ENCODE assay signal across 27 cellular contexts in genomic region chr4:166021617-166022016, GRCh38.
DNase-seq lines count a peak whose midpoint lies in the region; ATAC-seq, FAIRE-seq and TF ChIP-seq lines count a peak whose summit lies in the region.
"Had no signal": no experiment of that assay in that cellular context is flagged by ENCODE, and none has a peak within 500 bp of the region (broad histone marks: within the 10 kb centered on the region; RNA-seq: fewer than 3 reads in every experiment).

No MANE protein-coding gene starts in this region.

- WGBS in pancreas, 2 donors: 92 to 95% methylated on average over 9 of the region's 9 CpGs

- no peak overlapping the region for H3K27ac ChIP-seq in pancreas
- H3K27ac ChIP-seq in ascending aorta: no peak overlapping the region
- H3K27ac ChIP-seq: BLaER1 had no signal

- H3K4me1 ChIP-seq in pancreas (no peaks in the 10 kb centered on the region), ascending aorta (no peaks in the 10 kb centered on the region)
- H3K4me1 ChIP-seq: BE2C, BLaER1 had no signal

- intact Hi-C loops in pancreas (cut with DNase I) (no loop called here), ascending aorta (cut with DNase I) (no loop called here)

- ATAC-seq in pancreas (no peak), HG03354 (IDR thresholded peaks at IDR 0.05; ENCODE audit: poor library complexity, severe bottlenecking, unreplicated experiment) (no peak)
- ATAC-seq: GM12878 had no signal

- in situ Hi-C loops in G401 (cut with HindIII; ENCODE audit: low sequenced_read_pairs): no loop called here

- H3K9me3 ChIP-seq in pancreas (no peaks in the 10 kb centered on the region), ascending aorta (no peaks in the 10 kb centered on the region)
- H3K9me3 ChIP-seq: BE2C, BLaER1 had no signal

- DNase-seq in ELF-1 (ENCODE audit: low read depth, low spot score) (peak; percentile 3), G401 (ENCODE audit: low spot score) (peak; percentile 88), cerebellum (ENCODE audit: low spot score) (peak; percentile 71), pancreas (no peak), NCI-H1436 treated with DMSO at 0.1 percent for 48 hours (lab: John Stamatoyannopoulos, UW) (no peak), ascending aorta (ENCODE audit: low spot score in 2 of 2) (no peak)
- no peak for DNase-seq in activated naive CD4-positive, alpha-beta T cell treated with anti-CD3 and anti-CD28 coated beads, Interleukin-2, amount 50 U/mL, for 16 hours
- DNase-seq: 8988T; ACHN; BE2C; CD4-positive, alpha-beta memory T cell; CD4-positive, CD25-positive, alpha-beta regulatory T cell; CD8-positive, alpha-beta memory T cell; COR-L47; DMS 273 treated with DMSO at 0.1 percent for 48 hours; DMS153; DMS53; DMS79; DND-41; EL; GDM1 had no signal

- FAIRE-seq in pancreas (lab: Jason Lieb, UNC): peak; percentile 39
- FAIRE-seq: A204.1, GM12878, GM12892, GM18507 had no signal

- TF ChIP-seq CTCF in pancreas (IDR thresholded peaks at IDR 0.05) (no peak), ascending aorta (IDR thresholded peaks at IDR 0.05) (no peak)

- H3K4me3 ChIP-seq in pancreas (no peak overlapping the region), ascending aorta (no peak overlapping the region)
- H3K4me3 ChIP-seq: BLaER1, GM12878 had no signal

- H3K27me3 ChIP-seq in pancreas (no peaks in the 10 kb centered on the region), ascending aorta (no peaks in the 10 kb centered on the region)
- H3K27me3 ChIP-seq: BE2C, BLaER1 had no signal

- H3K36me3 ChIP-seq in pancreas (no peaks in the 10 kb centered on the region), ascending aorta (no peaks in the 10 kb centered on the region)
- H3K36me3 ChIP-seq: BE2C, BLaER1 had no signal

Comparison
In these comparisons a context has a peak if more than half of its experiments do, and no peak if none do; other contexts are left out.
1. DNase-seq: peak in ELF-1 (single experiment), G401 (single experiment) and cerebellum (single experiment); none in pancreas (0 of 6), NCI-H1436 treated with DMSO at 0.1 percent for 48 hours (single experiment), activated naive CD4-positive, alpha-beta T cell treated with anti-CD3 and anti-CD28 coated beads, Interleukin-2, amount 50 U/mL, for 16 hours (single experiment) and ascending aorta (0 of 2).